In genomic region chr22:50665212-50665611, GRCh38 we compare ENCODE assay signal across 8 cellular contexts. TPM values are rescaled to one million over a fixed set of nuclear protein-coding genes. Genes with fewer than 3 reads are reported as not detected.
"Had no signal": no experiment of that assay in that cellular context is flagged by ENCODE, and none has a peak within 500 bp of the region (broad histone marks: within the 10 kb centered on the region; RNA-seq: fewer than 3 reads in every experiment).

No MANE protein-coding gene starts in this region.

- H3K27ac ChIP-seq: GM23248 had no signal

- H3K36me3 ChIP-seq: HAP-1 had no signal

- H3K4me1 ChIP-seq: HAP-1 had no signal

- H3K4me3 ChIP-seq: GM23248, HAP-1 had no signal

- DNase-seq: GM23248, GOT3, H7, HFFc6, IMR-90 had no signal

- H3K9me3 ChIP-seq: HAP-1 had no signal

- H3K9me3 Mint-ChIP-seq: HFFc6 had no signal

- H3K4me3 Mint-ChIP-seq: HFFc6 had no signal

- H3K27ac Mint-ChIP-seq: HFFc6 had no signal

- ATAC-seq: HCT116 had no signal

RNA-seq across cellular contexts. Expression of gene SHANK3, which starts 7.4 kb away (rescaled TPM):
- total RNA-seq: HT-29 had no signal
